3 cellular contexts compared by ENCODE assay signal in genomic region chr17:69061901-69062556, GRCh38.
TF ChIP-seq lines count a peak whose summit lies in the region.

No MANE protein-coding gene starts in this region.

TF ChIP-seq in liver, 16 proteins besides CTCF, POLR2A, EP300 and RAD21:
- TF ChIP-seq HNF4G (IDR thresholded peaks at IDR 0.05): no peak
- TF ChIP-seq NR2F2 (IDR thresholded peaks at IDR 0.05): no peak
- peak; percentile 52 to 64 for TF ChIP-seq HNF4A (conservative IDR thresholded peaks at IDR 0.05)

TF ChIP-seq in HepG2, 621 proteins besides CTCF, POLR2A, EP300 and RAD21:
- TF ChIP-seq ZNF576 (CRISPR knock-in tag; IDR thresholded peaks at IDR 0.05) (no peak), ZMAT3 (CRISPR knock-in tag; conservative IDR thresholded peaks at IDR 0.05) (no peak), TBP (CRISPR knock-in tag; IDR thresholded peaks at IDR 0.05) (no peak), NFATC3 (CRISPR knock-in tag; IDR thresholded peaks at IDR 0.05) (no peak), HNRNPL (IDR thresholded peaks at IDR 0.05; ENCODE audit: low read depth, low read length) (no peak), TRIM24 (CRISPR knock-in tag; IDR thresholded peaks at IDR 0.05) (no peak), IRX3 (CRISPR knock-in tag; IDR thresholded peaks at IDR 0.05; ENCODE audit: borderline replicate concordance, low read depth) (no peak), FOXC1 (CRISPR knock-in tag; IDR thresholded peaks at IDR 0.05; ENCODE audit: borderline replicate concordance) (no peak)
- TF ChIP-seq, protein P1, sequence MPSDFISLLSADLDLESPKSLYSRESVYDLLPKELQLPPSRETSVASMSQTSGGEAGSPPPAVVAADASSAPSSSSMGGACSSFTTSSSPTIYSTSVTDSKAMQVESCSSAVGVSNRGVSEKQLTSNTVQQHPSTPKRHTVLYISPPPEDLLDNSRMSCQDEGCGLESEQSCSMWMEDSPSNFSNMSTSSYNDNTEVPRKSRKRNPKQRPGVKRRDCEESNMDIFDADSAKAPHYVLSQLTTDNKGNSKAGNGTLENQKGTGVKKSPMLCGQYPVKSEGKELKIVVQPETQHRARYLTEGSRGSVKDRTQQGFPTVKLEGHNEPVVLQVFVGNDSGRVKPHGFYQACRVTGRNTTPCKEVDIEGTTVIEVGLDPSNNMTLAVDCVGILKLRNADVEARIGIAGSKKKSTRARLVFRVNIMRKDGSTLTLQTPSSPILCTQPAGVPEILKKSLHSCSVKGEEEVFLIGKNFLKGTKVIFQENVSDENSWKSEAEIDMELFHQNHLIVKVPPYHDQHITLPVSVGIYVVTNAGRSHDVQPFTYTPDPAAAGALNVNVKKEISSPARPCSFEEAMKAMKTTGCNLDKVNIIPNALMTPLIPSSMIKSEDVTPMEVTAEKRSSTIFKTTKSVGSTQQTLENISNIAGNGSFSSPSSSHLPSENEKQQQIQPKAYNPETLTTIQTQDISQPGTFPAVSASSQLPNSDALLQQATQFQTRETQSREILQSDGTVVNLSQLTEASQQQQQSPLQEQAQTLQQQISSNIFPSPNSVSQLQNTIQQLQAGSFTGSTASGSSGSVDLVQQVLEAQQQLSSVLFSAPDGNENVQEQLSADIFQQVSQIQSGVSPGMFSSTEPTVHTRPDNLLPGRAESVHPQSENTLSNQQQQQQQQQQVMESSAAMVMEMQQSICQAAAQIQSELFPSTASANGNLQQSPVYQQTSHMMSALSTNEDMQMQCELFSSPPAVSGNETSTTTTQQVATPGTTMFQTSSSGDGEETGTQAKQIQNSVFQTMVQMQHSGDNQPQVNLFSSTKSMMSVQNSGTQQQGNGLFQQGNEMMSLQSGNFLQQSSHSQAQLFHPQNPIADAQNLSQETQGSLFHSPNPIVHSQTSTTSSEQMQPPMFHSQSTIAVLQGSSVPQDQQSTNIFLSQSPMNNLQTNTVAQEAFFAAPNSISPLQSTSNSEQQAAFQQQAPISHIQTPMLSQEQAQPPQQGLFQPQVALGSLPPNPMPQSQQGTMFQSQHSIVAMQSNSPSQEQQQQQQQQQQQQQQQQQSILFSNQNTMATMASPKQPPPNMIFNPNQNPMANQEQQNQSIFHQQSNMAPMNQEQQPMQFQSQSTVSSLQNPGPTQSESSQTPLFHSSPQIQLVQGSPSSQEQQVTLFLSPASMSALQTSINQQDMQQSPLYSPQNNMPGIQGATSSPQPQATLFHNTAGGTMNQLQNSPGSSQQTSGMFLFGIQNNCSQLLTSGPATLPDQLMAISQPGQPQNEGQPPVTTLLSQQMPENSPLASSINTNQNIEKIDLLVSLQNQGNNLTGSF (CRISPR knock-in tag; IDR thresholded peaks at IDR 0.05): no peak
- TF ChIP-seq, protein P2, sequence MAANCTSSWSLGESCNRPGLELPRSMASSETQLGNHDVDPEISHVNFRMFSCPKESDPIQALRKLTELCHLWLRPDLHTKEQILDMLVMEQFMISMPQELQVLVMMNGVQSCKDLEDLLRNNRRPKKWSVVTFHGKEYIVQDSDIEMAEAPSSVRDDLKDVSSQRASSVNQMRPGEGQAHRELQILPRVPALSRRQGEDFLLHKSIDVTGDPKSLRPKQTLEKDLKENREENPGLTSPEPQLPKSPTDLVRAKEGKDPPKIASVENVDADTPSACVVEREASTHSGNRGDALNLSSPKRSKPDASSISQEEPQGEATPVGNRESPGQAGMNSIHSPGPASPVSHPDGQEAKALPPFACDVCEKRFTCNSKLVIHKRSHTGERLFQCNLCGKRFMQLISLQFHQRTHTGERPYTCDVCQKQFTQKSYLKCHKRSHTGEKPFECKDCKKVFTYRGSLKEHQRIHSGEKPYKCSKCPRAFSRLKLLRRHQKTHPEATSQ (CRISPR knock-in tag; IDR thresholded peaks at IDR 0.05; ENCODE audit: borderline replicate concordance): no peak

TF ChIP-seq in endothelial cell of umbilical vein, 7 proteins besides CTCF, POLR2A, EP300 and RAD21:
- TF ChIP-seq FOS (IDR thresholded peaks at IDR 0.05; ENCODE audit: borderline replicate concordance, insufficient read depth, low read length): no peak
- TF ChIP-seq, protein P3, sequence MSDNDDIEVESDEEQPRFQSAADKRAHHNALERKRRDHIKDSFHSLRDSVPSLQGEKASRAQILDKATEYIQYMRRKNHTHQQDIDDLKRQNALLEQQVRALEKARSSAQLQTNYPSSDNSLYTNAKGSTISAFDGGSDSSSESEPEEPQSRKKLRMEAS (IDR thresholded peaks at IDR 0.05; ENCODE audit: insufficient read depth, insufficient read length): no peak
- no peak for TF ChIP-seq EZH2 (IDR thresholded peaks at IDR 0.05; ENCODE audit: borderline replicate concordance, low read depth, low read length, severe bottlenecking)
- no peak for TF ChIP-seq MYC (IDR thresholded peaks at IDR 0.05; ENCODE audit: low read depth, low read length)
- TF ChIP-seq GATA2 (IDR thresholded peaks at IDR 0.05; ENCODE audit: insufficient read depth, insufficient read length, low read depth, low read length): no peak
- no peak for TF ChIP-seq JUN (IDR thresholded peaks at IDR 0.05; ENCODE audit: borderline replicate concordance, insufficient read depth, insufficient read length, low read depth)
- TF ChIP-seq POLR2AphosphoS5 (IDR thresholded peaks at IDR 0.05; ENCODE audit: insufficient read depth, low read depth, low read length): no peak
